ENCODE assay signal across 6 cellular contexts in the genomic region with DNA sequence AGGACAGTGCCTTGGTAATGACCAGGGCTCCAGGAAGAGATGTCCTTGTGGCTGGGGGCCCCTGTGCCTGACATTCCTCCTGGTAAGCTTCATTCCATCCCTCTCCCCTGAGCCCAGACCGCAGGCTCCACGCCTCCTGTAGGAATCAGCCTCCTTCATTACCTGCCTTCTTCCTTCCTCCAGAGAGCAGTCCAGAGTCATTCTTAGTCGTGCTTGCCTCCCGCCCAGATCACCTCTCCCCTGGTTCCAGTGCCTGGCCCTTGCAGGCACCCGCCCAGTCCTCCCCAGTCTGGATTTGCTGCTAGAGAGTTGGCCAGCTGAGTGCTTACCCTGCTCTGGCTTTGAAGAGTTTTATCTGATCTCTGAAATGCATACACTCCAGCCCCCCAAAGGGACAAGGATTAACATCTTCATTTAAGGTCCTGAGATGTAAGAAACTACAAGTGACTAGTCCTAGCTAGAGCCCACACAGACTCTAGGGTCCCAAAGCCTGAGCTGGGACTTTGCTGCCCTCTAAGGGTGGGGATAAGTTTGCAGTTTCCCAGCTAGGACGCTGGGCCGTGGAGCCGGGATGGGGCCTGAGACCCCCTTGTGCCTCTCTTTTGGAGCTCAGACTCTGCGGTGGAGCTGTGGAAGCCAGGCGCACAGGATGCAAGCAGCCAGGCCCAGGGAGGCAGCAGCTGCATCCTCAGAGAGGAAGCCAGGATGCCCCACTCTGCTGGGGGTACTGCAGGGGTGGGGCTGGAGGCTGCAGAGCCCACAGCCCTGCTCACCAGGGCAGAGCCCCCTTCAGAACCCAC. TPM values are rescaled to one million over a fixed set of nuclear protein-coding genes. Genes with fewer than 3 reads are reported as not detected.
DNase-seq lines count a peak whose midpoint lies in the region; TF ChIP-seq lines count a peak whose summit lies in the region.

No MANE protein-coding gene starts in this region.

- H3K27ac ChIP-seq in VCaP (no peak overlapping the region), subcutaneous abdominal adipose tissue (ENCODE audit: low read depth, low read length) (peak overlapping the region; percentile 97)

- no peaks in the 10 kb centered on the region for H3K9me3 ChIP-seq in subcutaneous abdominal adipose tissue (ENCODE audit: control insufficient read depth in 5 of 5, low read length in 5 of 5)

- H3K27me3 ChIP-seq in subcutaneous abdominal adipose tissue (ENCODE audit: control insufficient read depth in 5 of 5, insufficient read depth in 4 of 5, low read length in 5 of 5) = no peaks in the 10 kb centered on the region

- H3K4me1 ChIP-seq in subcutaneous abdominal adipose tissue (ENCODE audit: control insufficient read depth in 5 of 5, insufficient read depth in 5 of 5, low read length in 5 of 5) = peaks cover 29 to 92% (median 83%) of the 10 kb centered on the region in 5 donors

- peak overlapping the region; percentile 38 to 84 (median 81) for H3K9ac ChIP-seq in subcutaneous abdominal adipose tissue (ENCODE audit: low read length in 5 of 5)

- TF ChIP-seq CTCF in VCaP (conservative IDR thresholded peaks at IDR 0.05) (peak; percentile 75), glutamatergic neuron (IDR thresholded peaks at IDR 0.05; ENCODE audit: partially characterized antibody, unreplicated experiment) (peak; percentile 69)

- peaks cover 13% of the 10 kb centered on the region for H3K4me1 Mint-ChIP-seq in glutamatergic neuron (ENCODE audit: low read depth, unreplicated experiment)

- H3K36me3 ChIP-seq in subcutaneous abdominal adipose tissue (ENCODE audit: control insufficient read depth in 5 of 5, insufficient read depth in 5 of 5, low read length in 5 of 5) = peaks cover 0 to 24% (median 21%) of the 10 kb centered on the region in 5 donors

- peak; percentile 33 for DNase-seq in SIG-M5 treated with dmso at 0.1 percent for 504 hours (lab: John Stamatoyannopoulos, UW; ENCODE audit: unreplicated experiment)
- DNase-seq in SIG-M5 (lab: John Stamatoyannopoulos, UW) = no peak
- peak; percentile 64 for DNase-seq in glutamatergic neuron
- DNase-seq in cortex of kidney (lab: John Stamatoyannopoulos, UW) = no peak

- no peaks in the 10 kb centered on the region for H3K36me3 Mint-ChIP-seq in glutamatergic neuron (ENCODE audit: unreplicated experiment)

- H3K4me3 Mint-ChIP-seq in glutamatergic neuron (ENCODE audit: unreplicated experiment) = no peak overlapping the region

- peaks cover 4% of the 10 kb centered on the region for H3K9me3 Mint-ChIP-seq in glutamatergic neuron (ENCODE audit: unreplicated experiment)

- H3K27me3 Mint-ChIP-seq in glutamatergic neuron (ENCODE audit: unreplicated experiment) = peaks cover 2% of the 10 kb centered on the region

- no peak overlapping the region for H3K27ac Mint-ChIP-seq in glutamatergic neuron (ENCODE audit: unreplicated experiment)

- H3K4me3 ChIP-seq in subcutaneous abdominal adipose tissue (ENCODE audit: low read depth in 1 of 5, low read length in 5 of 5) = peak overlapping the region; percentile 76 to 91 (median 79)

RNA-seq across cellular contexts. Expression of a gene that starts 1.6 kb away (rescaled TPM):
- 10.5 TPM for total RNA-seq in glutamatergic neuron (ENCODE audit: unreplicated experiment)

RNA-seq across cellular contexts. Expression of a gene that starts 10.6 kb away (rescaled TPM):
- total RNA-seq in glutamatergic neuron (ENCODE audit: unreplicated experiment) = 115 TPM

RNA-seq across cellular contexts. Expression of a gene that starts 10.8 kb away (rescaled TPM):
- total RNA-seq in glutamatergic neuron (ENCODE audit: unreplicated experiment) = 44.3 TPM

RNA-seq across cellular contexts. Expression of a gene that starts 44.6 kb away (rescaled TPM):
- total RNA-seq in glutamatergic neuron (ENCODE audit: unreplicated experiment) = 12.6 TPM

Comparison
In these comparisons a context has a peak if more than half of its experiments do, and no peak if none do; other contexts are left out.
1. DNase-seq: peak in SIG-M5 treated with dmso at 0.1 percent for 504 hours (single experiment) and glutamatergic neuron (single experiment); none in SIG-M5 (single experiment) and cortex of kidney (single experiment).